ENCODE assay signal across 11 cellular contexts in the genomic region with DNA sequence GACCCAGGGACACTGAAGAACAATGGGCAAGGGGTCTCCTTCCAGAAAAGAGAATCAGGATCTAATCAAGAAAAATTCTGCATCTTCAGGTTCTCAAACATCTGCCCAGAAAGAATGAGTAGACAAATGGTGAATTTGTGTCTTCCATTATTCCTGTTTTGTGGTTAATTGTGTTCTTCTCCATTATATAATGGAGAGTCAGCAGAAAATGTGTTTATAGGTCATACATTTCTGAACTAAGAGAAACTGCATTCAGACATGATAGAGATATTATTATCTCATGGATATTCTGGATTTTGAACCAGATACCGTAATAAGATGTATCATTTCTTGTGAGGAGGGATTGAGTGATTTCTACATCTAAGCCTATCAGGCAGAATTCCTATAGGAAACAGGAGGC.
"Had no signal": no experiment of that assay in that cellular context is flagged by ENCODE, and none has a peak within 500 bp of the region (broad histone marks: within the 10 kb centered on the region; RNA-seq: fewer than 3 reads in every experiment).

No MANE protein-coding gene starts in this region.

- H2AFZ ChIP-seq: GM23248, GM23338 had no signal

- H3K4me2 ChIP-seq: GM23338 had no signal

- ATAC-seq: GM23338, HCT116 had no signal

- FAIRE-seq: H1, H54 had no signal

- H3K4me3 Mint-ChIP-seq: GM23338, H9, HFFc6 had no signal

- H3K4me3 ChIP-seq: GM23248, GM23338, HAP-1 had no signal

- H3K4me1 ChIP-seq: HAP-1 had no signal

- H3K27ac ChIP-seq: GM23248 had no signal

- H3K36me3 ChIP-seq: HAP-1 had no signal

- H3K9ac ChIP-seq: GM23248 had no signal

- H3K27ac Mint-ChIP-seq: GM23338, H9, HFFc6 had no signal

- DNase-seq: GM23248, GOT3, H7, H9, HCEC 1CT, HFFc6 had no signal

- H3K4me1 Mint-ChIP-seq: GM23338, H9 had no signal
